Comparison of ENCODE assay signal across 9 cellular contexts in genomic region chr17:42101513-42102292, GRCh38. TPM values are rescaled to one million over a fixed set of nuclear protein-coding genes. Genes with fewer than 3 reads are reported as not detected.
DNase-seq lines count a peak whose midpoint lies in the region; ATAC-seq and TF ChIP-seq lines count a peak whose summit lies in the region.
"Had no signal": no experiment of that assay in that cellular context is flagged by ENCODE, and none has a peak within 500 bp of the region (broad histone marks: within the 10 kb centered on the region; RNA-seq: fewer than 3 reads in every experiment).

No MANE protein-coding gene starts in this region.

- H3K9me3 ChIP-seq in Peyer's patch (no peaks in the 10 kb centered on the region), osteoblast (ENCODE audit: low read depth, low read length) (no peaks in the 10 kb centered on the region), upper lobe of left lung (no peaks in the 10 kb centered on the region)

- 48 to 79% methylated on average over 5 to 13 of the region's 14 CpGs for WGBS in upper lobe of left lung, 2 donors

- H2AFZ ChIP-seq in osteoblast (ENCODE audit: low read length) = no peak overlapping the region

- peak; percentile 93 for TF ChIP-seq CTCF in GM20000 (IDR thresholded peaks at IDR 0.05; ENCODE audit: extremely low read depth, missing control alignments)
- TF ChIP-seq CTCF in Peyer's patch (IDR thresholded peaks at IDR 0.05) = peak in 5 of 6 experiments; percentile 53 to 72 (median 65)
- peak; percentile 86 for TF ChIP-seq CTCF in foreskin fibroblast (IDR thresholded peaks at IDR 0.05; ENCODE audit: low read depth, low read length)
- TF ChIP-seq CTCF in osteoblast (IDR thresholded peaks at IDR 0.05; ENCODE audit: extremely low read depth, low read depth, low read length) = peak; percentile 94
- peak; percentile 72 to 88 (median 80) for TF ChIP-seq CTCF in upper lobe of left lung (IDR thresholded peaks at IDR 0.05)

- no peaks in the 10 kb centered on the region for H4K20me1 ChIP-seq in osteoblast (ENCODE audit: insufficient read depth, low read length)

- no peak for TF ChIP-seq EP300 in upper lobe of left lung (IDR thresholded peaks at IDR 0.05)

- peaks cover 0 to 11% (median 9%) of the 10 kb centered on the region in 4 donors for H3K4me1 ChIP-seq in Peyer's patch
- no peaks in the 10 kb centered on the region for H3K4me1 ChIP-seq in osteoblast (ENCODE audit: insufficient read depth, low read length)
- peaks cover 7 to 12% (median 10%) of the 10 kb centered on the region in 4 donors for H3K4me1 ChIP-seq in upper lobe of left lung

- H3K27ac ChIP-seq in Peyer's patch (no peak overlapping the region), osteoblast (ENCODE audit: low read depth, low read length) (no peak overlapping the region), upper lobe of left lung (no peak overlapping the region)

- H3K4me3 ChIP-seq in Peyer's patch (no peak overlapping the region), foreskin fibroblast (ENCODE audit: low read depth in 1 of 2, low read length in 2 of 2) (no peak overlapping the region), osteoblast (ENCODE audit: insufficient read depth, low read length) (no peak overlapping the region), upper lobe of left lung (no peak overlapping the region)

- ATAC-seq in upper lobe of left lung (ENCODE audit: low FRiP score in 2 of 2) = peak; percentile 56 to 87
- ATAC-seq in HG02678 (IDR thresholded peaks at IDR 0.05; ENCODE audit: unreplicated experiment) = no peak

- no peak for TF ChIP-seq POLR2A in Peyer's patch (IDR thresholded peaks at IDR 0.05)
- TF ChIP-seq POLR2A in upper lobe of left lung (IDR thresholded peaks at IDR 0.05) = no peak

- H3K4me2 ChIP-seq in osteoblast (ENCODE audit: insufficient read depth, low read length) = peak overlapping the region; percentile 30

- DNase-seq in Ammon's horn (ENCODE audit: low spot score) (peak; percentile 67), GM20000 (ENCODE audit: low spot score) (peak; percentile 86), Peyer's patch (peak; percentile 59 to 83 (median 81)), foreskin fibroblast (peak; percentile 36 to 76), osteoblast (ENCODE audit: insufficient read length, low spot score, missing footprints) (peak; percentile 99), upper lobe of left lung (peak in 1 of 2 donors; percentile 68)
- DNase-seq in activated T-helper 1 cell treated with anti-CD3 and anti-CD28 coated beads, Interleukin-2, amount 50 U/mL, for 16 hours (ENCODE audit: low read depth in 1 of 2, low spot score in 1 of 2) = peak; percentile 37 to 48

- no peaks in the 10 kb centered on the region for H3K79me2 ChIP-seq in osteoblast (ENCODE audit: insufficient read depth, low read length)

- peaks cover 0 to 15% (median 0%) of the 10 kb centered on the region in 3 donors for H3K36me3 ChIP-seq in Peyer's patch
- no peaks in the 10 kb centered on the region for H3K36me3 ChIP-seq in osteoblast (ENCODE audit: insufficient read depth, low read length)
- peaks cover 0 to 30% (median 15%) of the 10 kb centered on the region in 4 donors for H3K36me3 ChIP-seq in upper lobe of left lung

- H3K27me3 ChIP-seq in Peyer's patch = peaks cover 0 to 8% of the 10 kb centered on the region in 2 donors
- peaks cover 15% of the 10 kb centered on the region for H3K27me3 ChIP-seq in osteoblast (ENCODE audit: insufficient read depth, low read length)
- peaks cover 0 to 12% (median 4%) of the 10 kb centered on the region in 4 donors for H3K27me3 ChIP-seq in upper lobe of left lung

RNA-seq across cellular contexts. Expression of gene ZNF385C, which starts 3.4 kb away (rescaled TPM):
- 1 to 10 TPM in 1 of 4 donors, under 1 TPM in 1, not detected in 2; 0.53 to 1.3 TPM for total RNA-seq in Peyer's patch
- total RNA-seq in osteoblast = not detected in 2 replicates
- 1 to 10 TPM in 2 of 6 donors, under 1 TPM in 4; 0.30 to 2.1 (median 0.44) TPM for total RNA-seq in upper lobe of left lung

RNA-seq across cellular contexts. Expression of gene DHX58, which starts 10.8 kb away (rescaled TPM):
- total RNA-seq in Peyer's patch (10 to 100 TPM; 12.8 to 24.8 (median 18.4) TPM), osteoblast (18.5 and 23.0 TPM in 2 replicates), upper lobe of left lung (10 to 100 TPM; 15.8 to 56.6 (median 32.6) TPM)

RNA-seq across cellular contexts. Expression of gene KAT2A, which starts 19.5 kb away (rescaled TPM):
- 100 to 1,000 TPM in 1 of 4 donors, 10 to 100 TPM in 2, 1 to 10 TPM in 1; 9.8 to 172 (median 38.4) TPM for total RNA-seq in Peyer's patch
- 8.3 and 9.0 TPM in 2 replicates for total RNA-seq in osteoblast
- total RNA-seq in upper lobe of left lung = 100 to 1,000 TPM in 1 of 6 donors, 10 to 100 TPM in 5; 17.0 to 116 (median 32.5) TPM

RNA-seq across cellular contexts. Expression of gene HSPB9, which starts 20.9 kb away (rescaled TPM):
- total RNA-seq in Peyer's patch (not detected), osteoblast (not detected in 2 replicates), upper lobe of left lung (1 to 10 TPM in 1 of 6 donors, under 1 TPM in 1, not detected in 4; 0.15 to 1.0 TPM)
- total RNA-seq: subcutaneous adipose tissue had no signal

RNA-seq across cellular contexts. Expression of gene C17orf113, which starts 51.3 kb away (rescaled TPM):
- total RNA-seq in Peyer's patch (1 to 10 TPM in 3 of 4 donors, not detected in 1; 1.6 to 8.6 (median 3.2) TPM), osteoblast (under 0.01 and 0.29 TPM in 2 replicates), upper lobe of left lung (1 to 10 TPM; 1.1 to 5.2 (median 2.3) TPM)
